Comparison of ENCODE assay signal across 11 cellular contexts in genomic region chr17:79930077-79930785, GRCh38.
DNase-seq lines count a peak whose midpoint lies in the region; ATAC-seq, FAIRE-seq and TF ChIP-seq lines count a peak whose summit lies in the region.
"Had no signal": no experiment of that assay in that cellular context is flagged by ENCODE, and none has a peak within 500 bp of the region (broad histone marks: within the 10 kb centered on the region; RNA-seq: fewer than 3 reads in every experiment).

No MANE protein-coding gene starts in this region.

- H3K18ac ChIP-seq in mesendoderm (ENCODE audit: low read length): peak overlapping the region; percentile 35

- TF ChIP-seq EP300 in A549 (IDR thresholded peaks at IDR 0.05): no peak

- H2AFZ ChIP-seq in GM23338: peak overlapping the region; percentile 88

- H3K36me3 ChIP-seq in GM23338 (ENCODE audit: insufficient read depth): no peaks in the 10 kb centered on the region
- no peaks in the 10 kb centered on the region for H3K36me3 ChIP-seq in mesendoderm (ENCODE audit: control insufficient read depth, insufficient read depth, low read length)
- H3K36me3 ChIP-seq: neutrophil had no signal

- peaks cover 10% of the 10 kb centered on the region; the same call in 1 of the 2 replicates for H3K27me3 ChIP-seq in GM23338 (ENCODE audit: insufficient read depth)
- H3K27me3 ChIP-seq in mesendoderm (ENCODE audit: insufficient read depth, low read length, poor library complexity): no peaks in the 10 kb centered on the region

- H3K27me3 Mint-ChIP-seq in GM23338 (ENCODE audit: insufficient read depth, low read depth, poor library complexity) (peaks cover 47% of the 10 kb centered on the region), brain (peaks cover 7% of the 10 kb centered on the region)

- no peaks in the 10 kb centered on the region for H3K9me3 ChIP-seq in A549
- H3K9me3 ChIP-seq: neutrophil had no signal

- no peak overlapping the region for H2BK15ac ChIP-seq in mesendoderm (replicated peaks; ENCODE audit: low read depth)

- POLR2A ChIA-PET in A549 (lab: Yijun Ruan, JAX): interaction anchor here (1.5 kb wide), 1 partner anchor 91 kb away, joined by 5 read pairs; the partner anchor contains the start of gene CBX4

- H3K4me1 Mint-ChIP-seq in GM23338 (peaks cover 50% of the 10 kb centered on the region), brain (peaks cover 48% of the 10 kb centered on the region)

- peak overlapping the region; percentile 9 for H2BK120ac ChIP-seq in mesendoderm (ENCODE audit: low read depth, low read length)

- 0 out of 2 replicates have a peak, but pooled peaks cover 3% of the 10 kb centered on the region for H3K9me2 ChIP-seq in GM23338 (ENCODE audit: insufficient read depth)

- H3K4me2 ChIP-seq in A549 (peak overlapping the region; percentile 81), GM23338 (peak overlapping the region; percentile 95), mesendoderm (ENCODE audit: low read length) (peak overlapping the region; percentile 39)

- H3K79me1 ChIP-seq in mesendoderm (ENCODE audit: low read length): no peaks in the 10 kb centered on the region

- no peak overlapping the region for H2BK5ac ChIP-seq in mesendoderm (ENCODE audit: low read length)

- no peaks in the 10 kb centered on the region for H3K9me3 Mint-ChIP-seq in GM23338
- H3K9me3 Mint-ChIP-seq in brain: peaks cover 0 to 5% (median 0%) of the 10 kb centered on the region in 5 experiments

- H3K9ac ChIP-seq in mesendoderm (ENCODE audit: low read length): peak overlapping the region; percentile 54

- peak overlapping the region; percentile 74 for H3K56ac ChIP-seq in mesendoderm (ENCODE audit: low read length)

- H3K4me1 ChIP-seq in A549: peaks cover 58% of the 10 kb centered on the region
- H3K4me1 ChIP-seq in GM23338 (ENCODE audit: insufficient read depth): peaks cover 35% of the 10 kb centered on the region
- H3K4me1 ChIP-seq in mesendoderm (ENCODE audit: control insufficient read depth, low read depth, low read length): no peaks in the 10 kb centered on the region

- H3K27ac Mint-ChIP-seq in GM23338: no peak overlapping the region
- H3K27ac Mint-ChIP-seq in brain: peak overlapping the region in 3 of 5 experiments; percentile 69 to 90 (median 81)

- peak overlapping the region; percentile 73 for H3K4me3 Mint-ChIP-seq in GM23338
- peak overlapping the region; percentile 74 to 85 (median 83) for H3K4me3 Mint-ChIP-seq in brain

- H2AK5ac ChIP-seq in mesendoderm (ENCODE audit: low read length): no peak overlapping the region

- CTCF ChIA-PET in A549 (lab: Yijun Ruan, JAX): interaction anchor here (0.6 to 1.6 kb wide), 11 partner anchors 14 to 188 kb away, joined by 3 to 7 read pairs (median 4); partner anchors contain the start of gene CBX4

- H3K23ac ChIP-seq in mesendoderm (ENCODE audit: low read length): no peak overlapping the region

- FAIRE-seq in A549 (lab: Jason Lieb, UNC): no peak

- H3K36me3 Mint-ChIP-seq in GM23338 (ENCODE audit: low read depth) (no peaks in the 10 kb centered on the region), brain (no peaks in the 10 kb centered on the region)

- H3K4me3 ChIP-seq in A549: peak overlapping the region; percentile 48
- peak overlapping the region; percentile 76 for H3K4me3 ChIP-seq in GM23338
- H3K4me3 ChIP-seq in mesendoderm (ENCODE audit: low read length): peak overlapping the region; percentile 16

- 22% methylated on average over 42 of the region's 58 CpGs for WGBS in A549 (ENCODE audit: missing lambda C conversion rate)
- WGBS in mesendoderm (ENCODE audit: extremely low coverage, insufficient coverage, low lambda C conversion rate): no CpG with 5 or more reads among the region's 58 CpGs

- no peak for ATAC-seq in A549
- ATAC-seq in GM23338: peak; percentile 7
- ATAC-seq in GM19395 (IDR thresholded peaks at IDR 0.05; ENCODE audit: unreplicated experiment): no peak
- ATAC-seq in GM21717 (IDR thresholded peaks at IDR 0.05; ENCODE audit: unreplicated experiment): no peak
- no peak for ATAC-seq in GM18870 (IDR thresholded peaks at IDR 0.05; ENCODE audit: unreplicated experiment)

- H3K4ac ChIP-seq in mesendoderm (ENCODE audit: low read depth, low read length): no peak overlapping the region

- TF ChIP-seq CTCF in A549 (IDR thresholded peaks at IDR 0.05) (no peak), GM23338 (conservative IDR thresholded peaks at IDR 0.05; ENCODE audit: low read depth in 2 of 2) (no peak), brain (conservative IDR thresholded peaks at IDR 0.05) (no peak)

- DNase-seq in A549 (ENCODE audit: low read depth in 1 of 2, low spot score in 1 of 2): no peak
- DNase-seq in GM23338 (ENCODE audit: low spot score): peak; percentile 64
- DNase-seq in mesendoderm: no peak
- no peak for DNase-seq in cerebellar cortex (ENCODE audit: low spot score)
- DNase-seq: DMS153, NCI-H526 treated with DMSO at 0.1 percent for 48 hours had no signal

- no peak for TF ChIP-seq RAD21 in A549 (conservative IDR thresholded peaks at IDR 0.05 in 1 of 2, IDR thresholded peaks at IDR 0.05 in 1 of 2)

- no peaks in the 10 kb centered on the region for H3K79me2 ChIP-seq in GM23338 (replicated peaks; ENCODE audit: insufficient read depth)
- no peaks in the 10 kb centered on the region for H3K79me2 ChIP-seq in mesendoderm (ENCODE audit: control insufficient read depth, insufficient read depth, low read length)

- H4K8ac ChIP-seq in mesendoderm (ENCODE audit: low read depth, low read length): no peak overlapping the region

- no peaks in the 10 kb centered on the region for H4K20me1 ChIP-seq in GM23338 (replicated peaks; ENCODE audit: insufficient read depth)

- H4K5ac ChIP-seq in mesendoderm (ENCODE audit: low read length): no peak overlapping the region

- H3K27ac ChIP-seq in A549: peak overlapping the region; percentile 68 to 94
- no peak overlapping the region for H3K27ac ChIP-seq in GM23338 (ENCODE audit: low read depth)
- no peak overlapping the region for H3K27ac ChIP-seq in mesendoderm (ENCODE audit: low read depth, low read length)
- H3K27ac ChIP-seq: neutrophil had no signal

- TF ChIP-seq POLR2A in A549 (IDR thresholded peaks at IDR 0.05; ENCODE audit: low read length): no peak

- peaks cover 13% of the 10 kb centered on the region; the same call in 1 of the 2 replicates for H3F3A ChIP-seq in GM23338 (replicated peaks; ENCODE audit: low read depth)

TF ChIP-seq in A549, 52 proteins besides CTCF, POLR2A, EP300 and RAD21 (continues in another document):
- no peak for TF ChIP-seq PBX3 (IDR thresholded peaks at IDR 0.05)
- 0 out of 2 replicates have a peak, but pooled peaks have one; percentile 12 for TF ChIP-seq MAX (IDR thresholded peaks at IDR 0.05)
- no peak for TF ChIP-seq CBX2 (IDR thresholded peaks at IDR 0.05; ENCODE audit: borderline replicate concordance, low read depth)
- TF ChIP-seq SREBF2 (IDR thresholded peaks at IDR 0.05): no peak

TF ChIP-seq in GM23338, 12 proteins besides CTCF, POLR2A, EP300 and RAD21:
- TF ChIP-seq ZNF114 (CRISPR knock-in tag; IDR thresholded peaks at IDR 0.05): no peak
- TF ChIP-seq REST (IDR thresholded peaks at IDR 0.05; ENCODE audit: unreplicated experiment): no peak
- no peak for TF ChIP-seq JUNB (IDR thresholded peaks at IDR 0.05; ENCODE audit: unreplicated experiment)
- no peak for TF ChIP-seq EZH2phosphoT487 (IDR thresholded peaks at IDR 0.05; ENCODE audit: unreplicated experiment)
- TF ChIP-seq POLR2AphosphoS5 (IDR thresholded peaks at IDR 0.05; ENCODE audit: low read depth): peak; percentile 22; the same call in 1 of the 2 replicates
- TF ChIP-seq NANOG (IDR thresholded peaks at IDR 0.05; ENCODE audit: borderline replicate concordance): no peak

Comparison
In these comparisons a context has a peak if more than half of its experiments do, and no peak if none do; other contexts are left out.
1. H3K27ac ChIP-seq: peak in A549 (2 of 2); none in GM23338 (single experiment) and mesendoderm (single experiment).
2. H3K4me2 ChIP-seq: peak in every context shown above with its lines; median percentile 95 in GM23338; 81 in A549; 39 in mesendoderm.
3. H3K4me3 ChIP-seq: peak in every context shown above with its lines; median percentile 76 in GM23338; 48 in A549; 16 in mesendoderm.